Comparison of ENCODE assay signal across 1 cellular context in the genomic region with DNA sequence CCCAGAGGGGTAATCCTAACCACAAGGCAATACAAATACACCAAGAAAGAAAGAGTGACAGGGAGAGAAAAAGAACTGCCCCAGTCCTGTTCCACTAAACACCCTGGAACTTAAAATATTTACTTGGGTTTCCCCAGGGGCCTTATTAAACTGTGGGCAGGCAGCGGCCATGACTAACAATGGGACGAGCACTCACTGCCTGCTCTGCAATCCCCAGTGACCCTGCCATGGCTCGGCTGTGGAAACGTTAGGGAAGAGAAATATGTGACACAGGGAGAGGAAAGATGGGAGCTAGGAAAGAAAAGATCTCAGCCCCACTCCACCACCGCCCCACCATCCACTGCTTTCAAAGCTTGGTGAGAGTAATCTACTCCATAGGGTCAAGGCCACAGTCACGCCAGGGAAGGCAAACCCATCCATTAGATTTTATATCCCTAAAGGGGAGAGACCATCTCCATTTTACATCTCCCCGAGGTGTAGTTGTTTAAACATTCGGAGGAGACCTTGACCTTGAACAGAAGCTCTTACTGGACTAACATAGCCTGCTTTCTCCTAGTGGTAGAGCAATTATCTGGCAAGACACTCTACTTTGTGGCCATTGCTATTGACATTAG.
TF ChIP-seq lines count a peak whose summit lies in the region.

No MANE protein-coding gene starts in this region.

TF ChIP-seq in HEK293, 187 proteins besides CTCF, POLR2A, EP300 and RAD21 (continued from another document and continues in another):
- TF ChIP-seq ZNF560 (tag by site-specific recombination; IDR thresholded peaks at IDR 0.05; ENCODE audit: borderline replicate concordance) (no peak), MEIS1 (CRISPR knock-in tag; IDR thresholded peaks at IDR 0.05; ENCODE audit: borderline replicate concordance) (no peak), ZNF155 (tag by site-specific recombination; IDR thresholded peaks at IDR 0.05) (no peak), KLF9 (tag by site-specific recombination; IDR thresholded peaks at IDR 0.05; ENCODE audit: low read depth) (no peak), ZNF350 (tag by site-specific recombination; IDR thresholded peaks at IDR 0.05) (no peak), ZNF837 (tag by site-specific recombination; IDR thresholded peaks at IDR 0.05) (no peak), ZNF202 (tag by site-specific recombination; IDR thresholded peaks at IDR 0.05; ENCODE audit: borderline replicate concordance) (no peak), ZNF530 (tag by site-specific recombination; IDR thresholded peaks at IDR 0.05; ENCODE audit: low read depth) (no peak), ZBTB8A (tag by site-specific recombination; IDR thresholded peaks at IDR 0.05) (no peak), ZNF18 (tag by site-specific recombination; IDR thresholded peaks at IDR 0.05) (no peak), ZNF501 (tag by site-specific recombination; IDR thresholded peaks at IDR 0.05) (no peak), ZNF169 (tag by site-specific recombination; IDR thresholded peaks at IDR 0.05) (no peak), HOXA7 (CRISPR knock-in tag; IDR thresholded peaks at IDR 0.05; ENCODE audit: borderline replicate concordance) (no peak), REPIN1 (tag by site-specific recombination; IDR thresholded peaks at IDR 0.05; ENCODE audit: low read depth) (no peak), SP3 (tag by site-specific recombination; IDR thresholded peaks at IDR 0.05) (no peak), ZNF544 (tag by site-specific recombination; IDR thresholded peaks at IDR 0.05) (no peak), ZNF707 (tag by site-specific recombination; IDR thresholded peaks at IDR 0.05) (no peak), ZNF121 (tag by site-specific recombination; IDR thresholded peaks at IDR 0.05) (no peak), ZNF248 (tag by site-specific recombination; IDR thresholded peaks at IDR 0.05) (no peak), ZNF239 (tag by site-specific recombination; IDR thresholded peaks at IDR 0.05) (no peak), ZNF302 (tag by site-specific recombination; IDR thresholded peaks at IDR 0.05; ENCODE audit: low read depth) (no peak), KLF1 (tag by site-specific recombination; IDR thresholded peaks at IDR 0.05) (no peak), ZNF416 (tag by site-specific recombination; IDR thresholded peaks at IDR 0.05) (no peak), ZNF777 (tag by site-specific recombination; IDR thresholded peaks at IDR 0.05; ENCODE audit: borderline replicate concordance) (no peak), BCL11A (tag by site-specific recombination; IDR thresholded peaks at IDR 0.05; ENCODE audit: low read depth) (no peak), ZNF600 (tag by site-specific recombination; IDR thresholded peaks at IDR 0.05) (peak; percentile 91), ZNF433 (tag by site-specific recombination; IDR thresholded peaks at IDR 0.05; ENCODE audit: low read depth) (no peak), ZNF791 (tag by site-specific recombination; IDR thresholded peaks at IDR 0.05) (no peak), ZNF114 (tag by site-specific recombination; IDR thresholded peaks at IDR 0.05) (no peak), ZNF24 (tag by site-specific recombination; IDR thresholded peaks at IDR 0.05) (no peak), ZNF132 (tag by site-specific recombination; IDR thresholded peaks at IDR 0.05; ENCODE audit: borderline replicate concordance) (no peak), ZNF555 (tag by site-specific recombination; conservative IDR thresholded peaks at IDR 0.05) (no peak), ZNF146 (tag by site-specific recombination; IDR thresholded peaks at IDR 0.05) (no peak), ZNF629 (tag by site-specific recombination; IDR thresholded peaks at IDR 0.05) (no peak), ZNF521 (tag by site-specific recombination; IDR thresholded peaks at IDR 0.05) (no peak), ZNF488 (tag by site-specific recombination; IDR thresholded peaks at IDR 0.05) (no peak), ZBTB11 (tag by site-specific recombination; conservative IDR thresholded peaks at IDR 0.05; ENCODE audit: low read depth) (peak; percentile 98), ZNF843 (tag by site-specific recombination; IDR thresholded peaks at IDR 0.05) (0 out of 2 replicates have a peak, but pooled peaks have one; percentile 13)
- TF ChIP-seq, protein P1, sequence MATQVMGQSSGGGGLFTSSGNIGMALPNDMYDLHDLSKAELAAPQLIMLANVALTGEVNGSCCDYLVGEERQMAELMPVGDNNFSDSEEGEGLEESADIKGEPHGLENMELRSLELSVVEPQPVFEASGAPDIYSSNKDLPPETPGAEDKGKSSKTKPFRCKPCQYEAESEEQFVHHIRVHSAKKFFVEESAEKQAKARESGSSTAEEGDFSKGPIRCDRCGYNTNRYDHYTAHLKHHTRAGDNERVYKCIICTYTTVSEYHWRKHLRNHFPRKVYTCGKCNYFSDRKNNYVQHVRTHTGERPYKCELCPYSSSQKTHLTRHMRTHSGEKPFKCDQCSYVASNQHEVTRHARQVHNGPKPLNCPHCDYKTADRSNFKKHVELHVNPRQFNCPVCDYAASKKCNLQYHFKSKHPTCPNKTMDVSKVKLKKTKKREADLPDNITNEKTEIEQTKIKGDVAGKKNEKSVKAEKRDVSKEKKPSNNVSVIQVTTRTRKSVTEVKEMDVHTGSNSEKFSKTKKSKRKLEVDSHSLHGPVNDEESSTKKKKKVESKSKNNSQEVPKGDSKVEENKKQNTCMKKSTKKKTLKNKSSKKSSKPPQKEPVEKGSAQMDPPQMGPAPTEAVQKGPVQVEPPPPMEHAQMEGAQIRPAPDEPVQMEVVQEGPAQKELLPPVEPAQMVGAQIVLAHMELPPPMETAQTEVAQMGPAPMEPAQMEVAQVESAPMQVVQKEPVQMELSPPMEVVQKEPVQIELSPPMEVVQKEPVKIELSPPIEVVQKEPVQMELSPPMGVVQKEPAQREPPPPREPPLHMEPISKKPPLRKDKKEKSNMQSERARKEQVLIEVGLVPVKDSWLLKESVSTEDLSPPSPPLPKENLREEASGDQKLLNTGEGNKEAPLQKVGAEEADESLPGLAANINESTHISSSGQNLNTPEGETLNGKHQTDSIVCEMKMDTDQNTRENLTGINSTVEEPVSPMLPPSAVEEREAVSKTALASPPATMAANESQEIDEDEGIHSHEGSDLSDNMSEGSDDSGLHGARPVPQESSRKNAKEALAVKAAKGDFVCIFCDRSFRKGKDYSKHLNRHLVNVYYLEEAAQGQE (tag by site-specific recombination; IDR thresholded peaks at IDR 0.05): no peak
- TF ChIP-seq, protein P2, sequence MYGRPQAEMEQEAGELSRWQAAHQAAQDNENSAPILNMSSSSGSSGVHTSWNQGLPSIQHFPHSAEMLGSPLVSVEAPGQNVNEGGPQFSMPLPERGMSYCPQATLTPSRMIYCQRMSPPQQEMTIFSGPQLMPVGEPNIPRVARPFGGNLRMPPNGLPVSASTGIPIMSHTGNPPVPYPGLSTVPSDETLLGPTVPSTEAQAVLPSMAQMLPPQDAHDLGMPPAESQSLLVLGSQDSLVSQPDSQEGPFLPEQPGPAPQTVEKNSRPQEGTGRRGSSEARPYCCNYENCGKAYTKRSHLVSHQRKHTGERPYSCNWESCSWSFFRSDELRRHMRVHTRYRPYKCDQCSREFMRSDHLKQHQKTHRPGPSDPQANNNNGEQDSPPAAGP (tag by site-specific recombination; IDR thresholded peaks at IDR 0.05): no peak
- TF ChIP-seq, protein P3, sequence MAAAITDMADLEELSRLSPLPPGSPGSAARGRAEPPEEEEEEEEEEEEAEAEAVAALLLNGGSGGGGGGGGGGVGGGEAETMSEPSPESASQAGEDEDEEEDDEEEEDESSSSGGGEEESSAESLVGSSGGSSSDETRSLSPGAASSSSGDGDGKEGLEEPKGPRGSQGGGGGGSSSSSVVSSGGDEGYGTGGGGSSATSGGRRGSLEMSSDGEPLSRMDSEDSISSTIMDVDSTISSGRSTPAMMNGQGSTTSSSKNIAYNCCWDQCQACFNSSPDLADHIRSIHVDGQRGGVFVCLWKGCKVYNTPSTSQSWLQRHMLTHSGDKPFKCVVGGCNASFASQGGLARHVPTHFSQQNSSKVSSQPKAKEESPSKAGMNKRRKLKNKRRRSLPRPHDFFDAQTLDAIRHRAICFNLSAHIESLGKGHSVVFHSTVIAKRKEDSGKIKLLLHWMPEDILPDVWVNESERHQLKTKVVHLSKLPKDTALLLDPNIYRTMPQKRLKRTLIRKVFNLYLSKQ (tag by site-specific recombination; IDR thresholded peaks at IDR 0.05; ENCODE audit: borderline replicate concordance): no peak
- TF ChIP-seq, protein P4, sequence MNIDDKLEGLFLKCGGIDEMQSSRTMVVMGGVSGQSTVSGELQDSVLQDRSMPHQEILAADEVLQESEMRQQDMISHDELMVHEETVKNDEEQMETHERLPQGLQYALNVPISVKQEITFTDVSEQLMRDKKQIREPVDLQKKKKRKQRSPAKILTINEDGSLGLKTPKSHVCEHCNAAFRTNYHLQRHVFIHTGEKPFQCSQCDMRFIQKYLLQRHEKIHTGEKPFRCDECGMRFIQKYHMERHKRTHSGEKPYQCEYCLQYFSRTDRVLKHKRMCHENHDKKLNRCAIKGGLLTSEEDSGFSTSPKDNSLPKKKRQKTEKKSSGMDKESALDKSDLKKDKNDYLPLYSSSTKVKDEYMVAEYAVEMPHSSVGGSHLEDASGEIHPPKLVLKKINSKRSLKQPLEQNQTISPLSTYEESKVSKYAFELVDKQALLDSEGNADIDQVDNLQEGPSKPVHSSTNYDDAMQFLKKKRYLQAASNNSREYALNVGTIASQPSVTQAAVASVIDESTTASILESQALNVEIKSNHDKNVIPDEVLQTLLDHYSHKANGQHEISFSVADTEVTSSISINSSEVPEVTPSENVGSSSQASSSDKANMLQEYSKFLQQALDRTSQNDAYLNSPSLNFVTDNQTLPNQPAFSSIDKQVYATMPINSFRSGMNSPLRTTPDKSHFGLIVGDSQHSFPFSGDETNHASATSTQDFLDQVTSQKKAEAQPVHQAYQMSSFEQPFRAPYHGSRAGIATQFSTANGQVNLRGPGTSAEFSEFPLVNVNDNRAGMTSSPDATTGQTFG (tag by site-specific recombination; IDR thresholded peaks at IDR 0.05; ENCODE audit: borderline replicate concordance): no peak
- TF ChIP-seq, protein P5, sequence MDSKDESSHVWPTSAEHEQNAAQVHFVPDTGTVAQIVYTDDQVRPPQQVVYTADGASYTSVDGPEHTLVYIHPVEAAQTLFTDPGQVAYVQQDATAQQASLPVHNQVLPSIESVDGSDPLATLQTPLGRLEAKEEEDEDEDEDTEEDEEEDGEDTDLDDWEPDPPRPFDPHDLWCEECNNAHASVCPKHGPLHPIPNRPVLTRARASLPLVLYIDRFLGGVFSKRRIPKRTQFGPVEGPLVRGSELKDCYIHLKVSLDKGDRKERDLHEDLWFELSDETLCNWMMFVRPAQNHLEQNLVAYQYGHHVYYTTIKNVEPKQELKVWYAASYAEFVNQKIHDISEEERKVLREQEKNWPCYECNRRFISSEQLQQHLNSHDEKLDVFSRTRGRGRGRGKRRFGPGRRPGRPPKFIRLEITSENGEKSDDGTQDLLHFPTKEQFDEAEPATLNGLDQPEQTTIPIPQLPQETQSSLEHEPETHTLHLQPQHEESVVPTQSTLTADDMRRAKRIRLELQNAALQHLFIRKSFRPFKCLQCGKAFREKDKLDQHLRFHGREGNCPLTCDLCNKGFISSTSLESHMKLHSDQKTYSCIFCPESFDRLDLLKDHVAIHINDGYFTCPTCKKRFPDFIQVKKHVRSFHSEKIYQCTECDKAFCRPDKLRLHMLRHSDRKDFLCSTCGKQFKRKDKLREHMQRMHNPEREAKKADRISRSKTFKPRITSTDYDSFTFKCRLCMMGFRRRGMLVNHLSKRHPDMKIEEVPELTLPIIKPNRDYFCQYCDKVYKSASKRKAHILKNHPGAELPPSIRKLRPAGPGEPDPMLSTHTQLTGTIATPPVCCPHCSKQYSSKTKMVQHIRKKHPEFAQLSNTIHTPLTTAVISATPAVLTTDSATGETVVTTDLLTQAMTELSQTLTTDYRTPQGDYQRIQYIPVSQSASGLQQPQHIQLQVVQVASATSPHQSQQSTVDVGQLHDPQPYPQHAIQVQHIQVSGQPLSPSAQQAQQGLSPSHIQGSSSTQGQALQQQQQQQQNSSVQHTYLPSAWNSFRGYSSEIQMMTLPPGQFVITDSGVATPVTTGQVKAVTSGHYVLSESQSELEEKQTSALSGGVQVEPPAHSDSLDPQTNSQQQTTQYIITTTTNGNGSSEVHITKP (tag by site-specific recombination; IDR thresholded peaks at IDR 0.05): peak; percentile 63
